9 cellular contexts compared by ENCODE assay signal in the genomic region with DNA sequence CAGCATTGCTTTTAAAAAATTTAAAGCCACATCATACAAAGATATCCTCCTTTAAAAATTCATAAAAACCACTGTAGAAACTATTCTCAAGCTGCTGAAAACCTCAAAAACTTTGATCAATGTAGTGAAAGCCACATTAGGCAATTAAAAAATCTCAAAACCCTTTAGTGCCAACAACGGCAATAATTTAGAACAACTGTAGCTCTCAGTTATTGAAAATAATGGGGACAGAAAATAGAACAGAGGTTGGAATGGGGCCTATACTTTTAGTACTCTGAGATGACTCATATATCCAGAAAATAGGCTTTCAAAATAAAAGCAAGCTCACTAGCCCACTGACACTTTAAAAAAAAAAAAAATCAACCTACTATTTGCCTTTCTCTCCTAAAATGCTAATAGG.
DNase-seq lines count a peak whose midpoint lies in the region; ATAC-seq, FAIRE-seq and TF ChIP-seq lines count a peak whose summit lies in the region.
"Had no signal": no experiment of that assay in that cellular context is flagged by ENCODE, and none has a peak within 500 bp of the region (broad histone marks: within the 10 kb centered on the region; RNA-seq: fewer than 3 reads in every experiment).

No MANE protein-coding gene starts in this region.

- H3K4me1 Mint-ChIP-seq in chondrocyte (ENCODE audit: low read depth) = peaks cover 50% of the 10 kb centered on the region

- H3K9me3 Mint-ChIP-seq in chondrocyte (ENCODE audit: low read depth) = no peaks in the 10 kb centered on the region
- H3K9me3 Mint-ChIP-seq: nephron had no signal

- peak overlapping the region; percentile 17 for H2AFZ ChIP-seq in GM23248
- H2AFZ ChIP-seq in OCI-LY1 (ENCODE audit: low read length) = no peak overlapping the region

- H3K79me2 ChIP-seq in GM23248 (ENCODE audit: insufficient read depth) (no peaks in the 10 kb centered on the region), OCI-LY1 (ENCODE audit: insufficient read depth, low read length) (no peaks in the 10 kb centered on the region)

- H3K4me1 ChIP-seq in GM23248 (ENCODE audit: insufficient read depth) (peaks cover 56% of the 10 kb centered on the region), OCI-LY1 (ENCODE audit: insufficient read depth, low read length, severe bottlenecking) (peaks cover 55% of the 10 kb centered on the region), skeletal muscle tissue (ENCODE audit: control insufficient read depth in 3 of 3, insufficient read depth in 3 of 3, low read length in 3 of 3) (peaks cover 18 to 20% (median 19%) of the 10 kb centered on the region in 3 donors)

- H3K27ac ChIP-seq in GM23248 (peak overlapping the region; percentile 24; the same call in 1 of the 2 replicates), OCI-LY1 (ENCODE audit: low read depth, low read length, poor library complexity, severe bottlenecking) (peak overlapping the region; percentile 46), skeletal muscle tissue (ENCODE audit: low read depth, low read length) (peak overlapping the region; percentile 78)

- H3K9me3 ChIP-seq in GM23248 (ENCODE audit: low read depth) (no peaks in the 10 kb centered on the region), OCI-LY1 (ENCODE audit: low read length) (no peaks in the 10 kb centered on the region), skeletal muscle tissue (ENCODE audit: control insufficient read depth in 3 of 3, low read length in 3 of 3) (no peaks in the 10 kb centered on the region)

- H3K27ac Mint-ChIP-seq in chondrocyte (ENCODE audit: unreplicated experiment) = peak overlapping the region; percentile 72

- H3K9me2 ChIP-seq in GM23248 (ENCODE audit: insufficient read depth) = no peaks in the 10 kb centered on the region
- H3K9me2 ChIP-seq in OCI-LY1 (ENCODE audit: low read depth, low read length) = no peaks in the 10 kb centered on the region

- H3K4me3 ChIP-seq in GM23248 = no peak overlapping the region; the same call in 1 of the 2 replicates
- H3K4me3 ChIP-seq in OCI-LY1 (ENCODE audit: low read depth, low read length, poor library complexity, severe bottlenecking) = peak overlapping the region; percentile 2
- no peak overlapping the region for H3K4me3 ChIP-seq in skeletal muscle tissue (ENCODE audit: low read length in 3 of 3)

- no peaks in the 10 kb centered on the region for H3K36me3 Mint-ChIP-seq in chondrocyte (ENCODE audit: low read depth)

- H3K4me2 ChIP-seq in GM23248 (ENCODE audit: unreplicated experiment) (peak overlapping the region; percentile 63), OCI-LY1 (ENCODE audit: low read length) (peak overlapping the region; percentile 40; the same call in 1 of the 2 replicates)

- H3F3A ChIP-seq in GM23248 (ENCODE audit: insufficient read depth) = peaks cover 25% of the 10 kb centered on the region
- H3F3A ChIP-seq in OCI-LY1 (ENCODE audit: insufficient read depth, low read length) = no peaks in the 10 kb centered on the region

- no peak overlapping the region for H3K4me3 Mint-ChIP-seq in chondrocyte (ENCODE audit: unreplicated experiment)
- H3K4me3 Mint-ChIP-seq: nephron had no signal

- TF ChIP-seq CTCF in OCI-LY1 (IDR thresholded peaks at IDR 0.05; ENCODE audit: low read length) (no peak), chondrocyte (IDR thresholded peaks at IDR 0.05) (no peak)

- in situ Hi-C loops in GM23248 (cut with MboI) = no loop called here

- H4K20me1 ChIP-seq in GM23248 (ENCODE audit: insufficient read depth) (no peaks in the 10 kb centered on the region), OCI-LY1 (ENCODE audit: insufficient read depth, low read length) (no peaks in the 10 kb centered on the region)

- 0 to 7% methylated on average over 1 of the region's 1 CpG for WGBS in GM23248 (ENCODE audit: low coverage in 1 of 2, low lambda C conversion rate in 2 of 2, missing lambda C conversion rate in 2 of 2), 2 experiments

- FAIRE-seq in GM19239 (lab: Jason Lieb, UNC) = no peak

- H3K27me3 ChIP-seq in GM23248 (replicated peaks; ENCODE audit: insufficient read depth) (no peaks in the 10 kb centered on the region), OCI-LY1 (ENCODE audit: insufficient read depth, low read length) (no peaks in the 10 kb centered on the region), skeletal muscle tissue (ENCODE audit: control insufficient read depth in 3 of 3, insufficient read depth in 3 of 3, low read length in 3 of 3) (no peaks in the 10 kb centered on the region)

- ATAC-seq in HG03565 (IDR thresholded peaks at IDR 0.05; ENCODE audit: unreplicated experiment) = no peak
- ATAC-seq in GM19397 (IDR thresholded peaks at IDR 0.05; ENCODE audit: unreplicated experiment) = no peak

- H3K9ac ChIP-seq in GM23248 (peak overlapping the region; percentile 49), OCI-LY1 (ENCODE audit: low read length) (no peak overlapping the region; the same call in 1 of the 2 replicates), skeletal muscle tissue (ENCODE audit: low read depth in 1 of 3, low read length in 3 of 3) (peak overlapping the region in 2 of 3 donors; percentile 27 to 35)

- no peaks in the 10 kb centered on the region for H3K36me3 ChIP-seq in GM23248 (ENCODE audit: low read depth)
- no peaks in the 10 kb centered on the region for H3K36me3 ChIP-seq in OCI-LY1 (ENCODE audit: insufficient read depth, low read length)
- H3K36me3 ChIP-seq in skeletal muscle tissue (ENCODE audit: control insufficient read depth in 3 of 3, insufficient read depth in 3 of 3, low read length in 3 of 3) = no peaks in the 10 kb centered on the region

- no peaks in the 10 kb centered on the region for H3K27me3 Mint-ChIP-seq in chondrocyte (ENCODE audit: low read depth)

- DNase-seq in GM23248 (peak; percentile 77), chondrocyte (ENCODE audit: low spot score) (no peak), GM19239 (ENCODE audit: insufficient read length, low spot score) (no peak)
- DNase-seq: NCI-H2029 had no signal

Comparison
In these comparisons a context has a peak if more than half of its experiments do, and no peak if none do; other contexts are left out.
1. H3K27ac ChIP-seq: peak in every context shown above with its lines; median percentile 78 in skeletal muscle tissue; 46 in OCI-LY1; 24 in GM23248.